Comparison of ENCODE assay signal across 8 cellular contexts in genomic region chr6:14711056-14711703, GRCh38.
DNase-seq lines count a peak whose midpoint lies in the region; ATAC-seq and TF ChIP-seq lines count a peak whose summit lies in the region.

No MANE protein-coding gene starts in this region.

- peak; percentile 88 for ATAC-seq in left lobe of liver
- ATAC-seq in omental fat pad (ENCODE audit: low FRiP score), result no peak

- no peaks in the 10 kb centered on the region for H3K27me3 Mint-ChIP-seq in activated naive CD8-positive, alpha-beta T cell treated with anti-CD3 and anti-CD28 coated beads for 36 hours

- no peak for TF ChIP-seq CTCF in omental fat pad (IDR thresholded peaks at IDR 0.05)

- H3K36me3 Mint-ChIP-seq in activated naive CD8-positive, alpha-beta T cell treated with anti-CD3 and anti-CD28 coated beads for 36 hours, result no peaks in the 10 kb centered on the region

- H3K9me3 Mint-ChIP-seq in activated naive CD8-positive, alpha-beta T cell treated with anti-CD3 and anti-CD28 coated beads for 36 hours, result peaks cover 3% of the 10 kb centered on the region

- H3K27ac Mint-ChIP-seq in activated naive CD8-positive, alpha-beta T cell treated with anti-CD3 and anti-CD28 coated beads for 36 hours, result peak overlapping the region; percentile 70

- peak; percentile 4 for DNase-seq in COLO668 (lab: John Stamatoyannopoulos, UW; ENCODE audit: unreplicated experiment)
- DNase-seq in H4 (ENCODE audit: low spot score), result peak; percentile 51
- peak; percentile 51 for DNase-seq in OCI-M2 (lab: John Stamatoyannopoulos, UW; ENCODE audit: unreplicated experiment)
- peak; percentile 21 for DNase-seq in activated naive CD8-positive, alpha-beta T cell treated with anti-CD3 and anti-CD28 coated beads for 36 hours
- no peak for DNase-seq in left lobe of liver (ENCODE audit: low spot score)
- peak; percentile 66 for DNase-seq in stromal cell of bone marrow (ENCODE audit: low read depth)
- no peak for DNase-seq in omental fat pad (ENCODE audit: low spot score)
- no peak for DNase-seq in NCI-H1417 treated with DMSO at 0.1 percent for 48 hours (lab: John Stamatoyannopoulos, UW)

- peaks cover 12% of the 10 kb centered on the region for H3K4me1 Mint-ChIP-seq in activated naive CD8-positive, alpha-beta T cell treated with anti-CD3 and anti-CD28 coated beads for 36 hours

- no peak overlapping the region for H3K4me3 Mint-ChIP-seq in activated naive CD8-positive, alpha-beta T cell treated with anti-CD3 and anti-CD28 coated beads for 36 hours

Comparison
In these comparisons a context has a peak if more than half of its experiments do, and no peak if none do; other contexts are left out.
1. DNase-seq: peak in COLO668 (single experiment), H4 (single experiment), OCI-M2 (single experiment), activated naive CD8-positive, alpha-beta T cell treated with anti-CD3 and anti-CD28 coated beads for 36 hours (single experiment) and stromal cell of bone marrow (single experiment); none in left lobe of liver (single experiment), omental fat pad (single experiment) and NCI-H1417 treated with DMSO at 0.1 percent for 48 hours (single experiment).